In the genomic region with DNA sequence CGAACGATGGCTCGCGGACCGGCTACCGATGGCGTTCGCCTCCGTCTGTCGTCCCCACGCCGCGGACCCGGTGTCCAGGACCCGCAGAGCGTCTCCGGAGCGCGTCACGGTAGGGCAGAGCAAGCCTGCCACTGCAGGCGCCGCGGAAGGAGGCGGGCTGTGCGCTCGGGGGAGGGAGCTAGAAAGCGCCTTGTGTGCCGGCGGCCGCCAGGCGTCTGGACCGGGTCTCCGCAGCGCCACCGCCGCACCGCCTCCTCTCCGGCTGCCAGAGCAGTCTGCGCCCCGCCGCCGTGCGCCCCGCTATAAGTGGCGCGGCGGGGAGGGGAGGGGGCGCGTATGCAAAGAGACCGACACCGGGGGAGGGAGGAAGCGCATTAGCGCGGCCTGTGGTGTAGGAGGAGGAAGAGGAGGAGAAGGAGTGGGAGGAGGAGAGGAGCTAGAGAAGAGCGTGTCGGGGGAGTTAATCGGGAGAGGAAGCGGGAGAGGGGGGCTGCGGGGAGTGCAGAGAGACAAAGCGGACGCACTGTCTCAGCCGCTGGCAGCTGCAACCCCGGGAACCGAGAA, we compare ENCODE assay signal across 8 cellular contexts. TPM values are rescaled to one million over a fixed set of nuclear protein-coding genes. Genes with fewer than 3 reads are reported as not detected.
DNase-seq lines count a peak whose midpoint lies in the region; ATAC-seq and TF ChIP-seq lines count a peak whose summit lies in the region.

A gene with protein sequence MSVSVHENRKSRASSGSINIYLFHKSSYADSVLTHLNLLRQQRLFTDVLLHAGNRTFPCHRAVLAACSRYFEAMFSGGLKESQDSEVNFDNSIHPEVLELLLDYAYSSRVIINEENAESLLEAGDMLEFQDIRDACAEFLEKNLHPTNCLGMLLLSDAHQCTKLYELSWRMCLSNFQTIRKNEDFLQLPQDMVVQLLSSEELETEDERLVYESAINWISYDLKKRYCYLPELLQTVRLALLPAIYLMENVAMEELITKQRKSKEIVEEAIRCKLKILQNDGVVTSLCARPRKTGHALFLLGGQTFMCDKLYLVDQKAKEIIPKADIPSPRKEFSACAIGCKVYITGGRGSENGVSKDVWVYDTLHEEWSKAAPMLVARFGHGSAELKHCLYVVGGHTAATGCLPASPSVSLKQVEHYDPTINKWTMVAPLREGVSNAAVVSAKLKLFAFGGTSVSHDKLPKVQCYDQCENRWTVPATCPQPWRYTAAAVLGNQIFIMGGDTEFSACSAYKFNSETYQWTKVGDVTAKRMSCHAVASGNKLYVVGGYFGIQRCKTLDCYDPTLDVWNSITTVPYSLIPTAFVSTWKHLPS (minus strand): TSS at position 279 of the 564 bp plus-strand sequence. CDS start 4,243 bp downstream, outside the sequence.

- peak within 1 kb of the TSS; percentile 56 for H2AFZ ChIP-seq in ACC112 (ENCODE audit: low read length, unreplicated experiment)

- no peak for TF ChIP-seq CTCF in activated B cell treated with CpG ODN at 0.5 μM for 24 hours (IDR thresholded peaks at IDR 0.05)

- H3K4me1 ChIP-seq in ACC112 (ENCODE audit: control insufficient read depth, insufficient read depth, low read length, unreplicated experiment) = peaks cover 38% of the 10 kb centered on the region

- peaks cover 3% of the 10 kb centered on the region for H3K27me3 Mint-ChIP-seq in activated B cell treated with CpG ODN at 0.5 μM for 24 hours
- H3K27me3 Mint-ChIP-seq in central memory CD8-positive, alpha-beta T cell = no peaks in the 10 kb centered on the region

- 0 out of 2 replicates have a peak, but pooled peaks cover 5% of the 10 kb centered on the region for H3K36me3 ChIP-seq in ACC112 (ENCODE audit: insufficient read depth, low read length)

- H3K4me1 Mint-ChIP-seq in activated B cell treated with CpG ODN at 0.5 μM for 24 hours = peaks cover 32% of the 10 kb centered on the region
- H3K4me1 Mint-ChIP-seq in central memory CD8-positive, alpha-beta T cell = peaks cover 58% of the 10 kb centered on the region

- H3K9me3 Mint-ChIP-seq in activated B cell treated with CpG ODN at 0.5 μM for 24 hours = no peaks in the 10 kb centered on the region
- no peaks in the 10 kb centered on the region for H3K9me3 Mint-ChIP-seq in central memory CD8-positive, alpha-beta T cell

- peak within 1 kb of the TSS; percentile 69 for H3K27ac Mint-ChIP-seq in activated B cell treated with CpG ODN at 0.5 μM for 24 hours
- peak within 1 kb of the TSS; percentile 54 for H3K27ac Mint-ChIP-seq in central memory CD8-positive, alpha-beta T cell (ENCODE audit: low read depth)

- peaks cover 45% of the 10 kb centered on the region for H3K79me2 ChIP-seq in ACC112 (ENCODE audit: control insufficient read depth, insufficient read depth, low read length, unreplicated experiment)

- H3K4me3 Mint-ChIP-seq in activated B cell treated with CpG ODN at 0.5 μM for 24 hours = peak within 1 kb of the TSS; percentile 91
- peak within 1 kb of the TSS; percentile 92 for H3K4me3 Mint-ChIP-seq in central memory CD8-positive, alpha-beta T cell

- peak within 1 kb of the TSS; percentile 85 for H3K27ac ChIP-seq in ACC112 (ENCODE audit: low read depth, low read length)

- CTCF ChIA-PET in activated B cell treated with CpG ODN at 0.5 μM for 24 hours (lab: Charles Lee) = interaction anchor here (0.7 to 4.7 kb wide), 8 partner anchors 9 to 738 kb away, joined by 3 to 30 read pairs (median 4); no protein-coding TSS in a partner anchor

- peak; percentile 59 for ATAC-seq in GM18520 (IDR thresholded peaks at IDR 0.05; ENCODE audit: unreplicated experiment)
- ATAC-seq in HG03064 (IDR thresholded peaks at IDR 0.05; ENCODE audit: low read depth, unreplicated experiment) = peak; percentile 57
- peak; percentile 79 for ATAC-seq in activated B cell treated with CpG ODN at 0.5 μM for 24 hours (ENCODE audit: low read depth)
- ATAC-seq in central memory CD8-positive, alpha-beta T cell (replicated peaks; ENCODE audit: extremely low read depth, poor library complexity, severe bottlenecking) = peak; percentile 78

- H3K36me3 Mint-ChIP-seq in activated B cell treated with CpG ODN at 0.5 μM for 24 hours (ENCODE audit: low read depth) = peaks cover 5% of the 10 kb centered on the region
- peaks cover 22% of the 10 kb centered on the region for H3K36me3 Mint-ChIP-seq in central memory CD8-positive, alpha-beta T cell (ENCODE audit: insufficient read depth)

- H3K4me3 ChIP-seq in ACC112 (ENCODE audit: low read depth, low read length) = peak within 1 kb of the TSS; percentile 85

- no peaks in the 10 kb centered on the region for H3K27me3 ChIP-seq in ACC112 (ENCODE audit: insufficient read depth, low read length)

- intact Hi-C loops in activated B cell treated with CpG ODN at 0.5 μM for 24 hours (cut with micrococcal nuclease) = loop anchor here (2.0 to 10.0 kb wide), 9 partner anchors 44 to 1146 kb away; a partner anchor contains a TSS

- DNase-seq in NCI-H2171 (lab: John Stamatoyannopoulos, UW) (peak; percentile 58), activated B cell treated with CpG ODN at 0.5 μM for 24 hours (peak; percentile 76), islet precursor cell (peak; percentile 97)
- DNase-seq in central memory CD8-positive, alpha-beta T cell (ENCODE audit: low spot score in 2 of 2) = peak; percentile 62 to 71
- peak; percentile 57 to 66 for DNase-seq in stimulated activated CD4-positive, alpha-beta T cell treated with anti-CD3 and anti-CD28 coated beads, Interleukin-12 subunit alpha, Interleukin-12 subunit beta, amount 100 ng/mL, for 24 hours (ENCODE audit: low read depth in 2 of 2)

- POLR2A ChIA-PET in activated B cell treated with CpG ODN at 0.5 μM for 24 hours (lab: Charles Lee) = interaction anchor here (0.6 to 3.0 kb wide), 9 partner anchors 10 to 747 kb away, joined by 3 to 42 read pairs (median 3); a partner anchor contains a TSS

RNA-seq across cellular contexts. Expression of the gene that starts here (rescaled TPM):
- total RNA-seq in activated B cell treated with CpG ODN at 0.5 μM for 24 hours = 6.6 and 7.2 TPM in 2 replicates

Comparison
In these comparisons a context has a peak if more than half of its experiments do, and no peak if none do; other contexts are left out.
1. Peak in every context shown above with its lines: DNase-seq, ATAC-seq, H3K4me3 ChIP-seq and H3K27ac ChIP-seq.